Comparison of ENCODE assay signal across 1 cellular context in the genomic region with DNA sequence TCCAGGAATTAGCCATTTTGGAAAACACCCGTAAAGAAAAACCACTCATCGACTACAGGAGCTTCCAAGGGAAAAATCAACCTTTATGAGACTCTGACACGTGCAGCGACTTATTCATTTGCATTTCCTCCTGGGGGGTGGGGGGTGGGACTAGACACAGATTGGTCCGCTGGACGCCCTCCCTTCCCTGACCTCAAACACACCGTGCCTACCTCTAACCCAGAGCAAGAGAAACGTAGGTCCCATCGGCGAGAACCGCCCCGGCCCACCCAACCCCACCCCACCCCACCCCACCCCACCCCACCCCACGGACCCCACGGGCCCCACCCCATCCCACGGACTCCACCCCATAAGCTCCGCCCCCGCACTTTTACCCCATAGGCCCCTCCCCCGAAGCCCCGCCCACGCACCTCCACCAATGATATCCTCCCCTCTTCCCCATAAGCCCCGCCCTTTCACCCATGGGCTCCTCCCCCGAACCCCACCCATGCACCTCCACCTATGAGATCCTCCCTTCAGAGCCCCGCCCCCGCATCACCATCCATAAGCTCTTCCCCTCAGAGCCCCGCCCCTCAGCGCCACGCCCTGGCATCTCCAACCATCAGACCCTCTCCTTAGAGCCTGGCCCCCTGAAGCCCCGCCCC.
TF ChIP-seq lines count a peak whose summit lies in the region.

No MANE protein-coding gene starts in this region.

TF ChIP-seq in HEK293, 187 proteins besides CTCF, POLR2A, EP300 and RAD21 (continued from another document):
- TF ChIP-seq, protein P1, sequence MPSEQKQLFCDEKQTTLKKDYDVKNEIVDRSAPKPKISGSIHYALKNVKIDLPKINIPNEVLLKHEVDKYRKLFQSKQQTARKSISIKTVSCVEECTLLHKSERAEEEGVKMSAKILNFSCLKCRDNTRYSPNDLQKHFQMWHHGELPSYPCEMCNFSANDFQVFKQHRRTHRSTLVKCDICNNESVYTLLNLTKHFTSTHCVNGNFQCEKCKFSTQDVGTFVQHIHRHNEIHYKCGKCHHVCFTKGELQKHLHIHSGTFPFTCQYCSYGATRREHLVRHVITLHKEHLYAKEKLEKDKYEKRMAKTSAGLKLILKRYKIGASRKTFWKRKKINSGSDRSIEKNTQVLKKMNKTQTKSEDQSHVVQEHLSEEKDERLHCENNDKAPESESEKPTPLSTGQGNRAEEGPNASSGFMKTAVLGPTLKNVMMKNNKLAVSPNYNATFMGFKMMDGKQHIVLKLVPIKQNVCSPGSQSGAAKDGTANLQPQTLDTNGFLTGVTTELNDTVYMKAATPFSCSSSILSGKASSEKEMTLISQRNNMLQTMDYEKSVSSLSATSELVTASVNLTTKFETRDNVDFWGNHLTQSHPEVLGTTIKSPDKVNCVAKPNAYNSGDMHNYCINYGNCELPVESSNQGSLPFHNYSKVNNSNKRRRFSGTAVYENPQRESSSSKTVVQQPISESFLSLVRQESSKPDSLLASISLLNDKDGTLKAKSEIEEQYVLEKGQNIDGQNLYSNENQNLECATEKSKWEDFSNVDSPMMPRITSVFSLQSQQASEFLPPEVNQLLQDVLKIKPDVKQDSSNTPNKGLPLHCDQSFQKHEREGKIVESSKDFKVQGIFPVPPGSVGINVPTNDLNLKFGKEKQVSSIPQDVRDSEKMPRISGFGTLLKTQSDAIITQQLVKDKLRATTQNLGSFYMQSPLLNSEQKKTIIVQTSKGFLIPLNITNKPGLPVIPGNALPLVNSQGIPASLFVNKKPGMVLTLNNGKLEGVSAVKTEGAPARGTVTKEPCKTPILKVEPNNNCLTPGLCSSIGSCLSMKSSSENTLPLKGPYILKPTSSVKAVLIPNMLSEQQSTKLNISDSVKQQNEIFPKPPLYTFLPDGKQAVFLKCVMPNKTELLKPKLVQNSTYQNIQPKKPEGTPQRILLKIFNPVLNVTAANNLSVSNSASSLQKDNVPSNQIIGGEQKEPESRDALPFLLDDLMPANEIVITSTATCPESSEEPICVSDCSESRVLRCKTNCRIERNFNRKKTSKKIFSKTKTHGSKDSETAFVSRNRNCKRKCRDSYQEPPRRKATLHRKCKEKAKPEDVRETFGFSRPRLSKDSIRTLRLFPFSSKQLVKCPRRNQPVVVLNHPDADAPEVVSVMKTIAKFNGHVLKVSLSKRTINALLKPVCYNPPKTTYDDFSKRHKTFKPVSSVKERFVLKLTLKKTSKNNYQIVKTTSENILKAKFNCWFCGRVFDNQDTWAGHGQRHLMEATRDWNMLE (tag by site-specific recombination; conservative IDR thresholded peaks at IDR 0.05; ENCODE audit: low read depth) = no peak
